Comparison of ENCODE assay signal across 8 cellular contexts in the genomic region with DNA sequence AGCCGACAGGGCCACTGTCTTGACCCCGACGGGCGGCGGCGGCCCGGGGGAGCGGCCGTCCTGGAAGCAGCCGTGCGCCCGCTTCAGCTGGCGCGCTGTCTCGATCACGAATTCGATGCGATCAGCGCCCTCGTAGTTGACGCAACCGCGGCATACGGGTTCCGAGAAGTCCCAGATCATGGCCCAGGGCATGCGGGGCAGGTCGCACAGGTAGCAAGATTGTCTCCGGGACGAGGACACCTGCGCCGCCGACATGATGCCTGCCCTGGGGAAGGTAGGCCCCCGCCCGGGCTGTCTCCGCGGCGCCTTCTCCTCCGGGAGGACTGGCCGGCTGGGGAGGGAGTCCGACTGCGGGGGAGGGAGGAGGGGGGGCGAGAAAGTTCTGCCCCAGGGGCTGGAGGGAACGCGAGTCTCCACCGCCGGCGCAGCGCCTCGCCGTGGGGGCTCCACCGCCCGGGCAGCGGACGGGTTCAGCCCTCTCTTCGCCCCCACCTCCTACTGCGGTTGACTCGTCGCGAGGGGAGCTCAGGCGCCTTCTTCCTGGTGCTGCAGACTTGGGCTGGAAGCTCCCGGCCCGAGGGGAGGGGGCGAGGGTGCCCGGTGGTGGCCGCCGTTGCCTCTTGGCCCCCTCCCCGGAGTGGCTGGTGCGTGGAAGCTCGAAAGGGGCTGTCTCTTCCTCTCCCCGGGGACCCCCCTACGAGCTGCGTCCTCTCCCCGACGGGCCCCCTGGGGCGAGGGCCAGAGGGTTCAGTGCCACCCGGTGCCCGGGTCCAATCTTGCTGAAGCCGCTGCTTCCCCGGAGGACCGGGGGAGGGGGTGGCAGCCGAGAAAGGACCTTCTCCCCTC. TPM values are rescaled to one million over a fixed set of nuclear protein-coding genes. Genes with fewer than 3 reads are reported as not detected.
DNase-seq lines count a peak whose midpoint lies in the region; ATAC-seq, FAIRE-seq and TF ChIP-seq lines count a peak whose summit lies in the region.

No MANE protein-coding gene starts in this region.

- POLR2A ChIA-PET in GM12878 (lab: Charles Lee) = interaction anchor here (0.7 to 10.5 kb wide), 20 partner anchors 9 to 164 kb away, joined by 3 to 151 read pairs (median 6); no protein-coding TSS in a partner anchor

- H3K4me3 ChIP-seq in GM12878 = peak overlapping the region; percentile 81
- peak overlapping the region; percentile 82 for H3K4me3 ChIP-seq in iPS-15b (ENCODE audit: low read depth, low read length)
- H3K4me3 ChIP-seq in skeletal muscle tissue (ENCODE audit: low read length in 3 of 3) = peak overlapping the region; percentile 72 to 90 (median 77)

- TF ChIP-seq RAD21 in GM12878 (IDR thresholded peaks at IDR 0.05; ENCODE audit: insufficient read depth, low read depth, low read length) = peak; percentile 36

- DNase-seq in ELF-1 (ENCODE audit: low read depth, low spot score) = peak; percentile 54
- DNase-seq in HTR-8/SVneo (ENCODE audit: insufficient read length, low spot score) = peak; percentile 82
- DNase-seq in T-helper 2 cell treated with Interferon-gamma antibody and Interleukin-4, amounts not matched to agents 5 μg/mL and 100 μg/mL, for 36 hours (ENCODE audit: low spot score) = peak; percentile 56
- DNase-seq in GM12878 (ENCODE audit: low read depth, low spot score) = no peak
- DNase-seq in NCI-H446 treated with DMSO at 0.1 percent for 48 hours (lab: John Stamatoyannopoulos, UW) = no peak

- peak; percentile 76 for TF ChIP-seq POLR2A in GM12878 (IDR thresholded peaks at IDR 0.05; ENCODE audit: low read depth, low read length)

- no peaks in the 10 kb centered on the region for H3K27me3 Mint-ChIP-seq in T-helper 2 cell treated with Interferon-gamma antibody and Interleukin-4, amounts not matched to agents 5 μg/mL and 100 μg/mL, for 36 hours (ENCODE audit: low read depth)

- peak overlapping the region; percentile 93 for H3K27ac Mint-ChIP-seq in T-helper 2 cell treated with Interferon-gamma antibody and Interleukin-4, amounts not matched to agents 5 μg/mL and 100 μg/mL, for 36 hours

- RAD21 ChIA-PET in GM12878 (lab: Charles Lee; ENCODE audit: unreplicated experiment) = interaction anchor here (0.8 to 4.6 kb wide), 22 partner anchors 11 to 114 kb away, joined by 3 to 101 read pairs (median 4); no protein-coding TSS in a partner anchor

- peak overlapping the region; percentile 98 for H3K27ac ChIP-seq in GM12878 (ENCODE audit: control insufficient read depth, insufficient read depth)
- peak overlapping the region; percentile 99 for H3K27ac ChIP-seq in skeletal muscle tissue (ENCODE audit: low read depth, low read length)

- peak; percentile 94 for FAIRE-seq in HTR-8/SVneo (lab: Jason Lieb, UNC)
- no peak for FAIRE-seq in GM12878 (lab: Jason Lieb, UNC)

- CTCF ChIA-PET in GM12878 (lab: Yijun Ruan, JAX) = interaction anchor here (0.9 to 3.3 kb wide), 16 partner anchors 9 to 152 kb away, joined by 3 to 25 read pairs (median 8); no protein-coding TSS in a partner anchor

- no peaks in the 10 kb centered on the region for H4K20me1 ChIP-seq in GM12878 (ENCODE audit: control insufficient read depth, insufficient read depth)

- SMC1A ChIA-PET in GM12878 (lab: Charles Lee; ENCODE audit: uncharacterized antibody, unreplicated experiment) = interaction anchor here (1.0 to 11.2 kb wide), 10 partner anchors 9 to 86 kb away, joined by 3 to 133 read pairs (median 5); no protein-coding TSS in a partner anchor

- H3K27me3 ChIP-seq in GM12878 (replicated peaks in 1 of 2; ENCODE audit: control insufficient read depth in 2 of 2, insufficient read depth in 2 of 2, low read length in 1 of 2) = no peaks in the 10 kb centered on the region
- no peaks in the 10 kb centered on the region for H3K27me3 ChIP-seq in iPS-15b (ENCODE audit: control insufficient read depth, insufficient read depth, low read length)
- H3K27me3 ChIP-seq in skeletal muscle tissue (ENCODE audit: control insufficient read depth in 3 of 3, insufficient read depth in 3 of 3, low read length in 3 of 3) = no peaks in the 10 kb centered on the region

- H2AFZ ChIP-seq in GM12878 (ENCODE audit: control insufficient read depth, low read depth, low read length) = peak overlapping the region; percentile 19

- BruUV-seq in GM12878 (replicated peaks; lab: Mats Ljungman, UMichigan) = TSS peak; percentile 62

- H3K4me1 Mint-ChIP-seq in T-helper 2 cell treated with Interferon-gamma antibody and Interleukin-4, amounts not matched to agents 5 μg/mL and 100 μg/mL, for 36 hours (ENCODE audit: low read depth) = peaks cover 55% of the 10 kb centered on the region

- intact Hi-C loops in GM12878 (cut with micrococcal nuclease; ENCODE audit: unreplicated experiment) = loop anchor here (1.0 to 2.0 kb wide), 2 partner anchors 25 to 66 kb away; no protein-coding TSS in a partner anchor

- TF ChIP-seq CTCF in GM12878 (IDR thresholded peaks at IDR 0.05 in 2 of 3, conservative IDR thresholded peaks at IDR 0.05 in 1 of 3; ENCODE audit: control insufficient read depth in 2 of 3, extremely low read depth in 1 of 3, insufficient read depth in 1 of 3, low read depth in 3 of 3, low read length in 3 of 3) = peak in 2 of 3 experiments; percentile 20 to 36; a peak in 2 of 6 replicates

- H3K9me3 ChIP-seq in GM12878 (replicated peaks; ENCODE audit: control insufficient read depth, insufficient read depth, low read length) (no peaks in the 10 kb centered on the region), iPS-15b (ENCODE audit: control insufficient read depth, insufficient read depth, low read length) (no peaks in the 10 kb centered on the region), skeletal muscle tissue (ENCODE audit: control insufficient read depth in 3 of 3, low read length in 3 of 3) (no peaks in the 10 kb centered on the region)

- in situ Hi-C loops in GM12878 (cut with MboI) = no loop called here

- H3K4me2 ChIP-seq in GM12878 (ENCODE audit: control insufficient read depth, insufficient read depth) = peak overlapping the region; percentile 81

- no peaks in the 10 kb centered on the region for H3K9me3 Mint-ChIP-seq in T-helper 2 cell treated with Interferon-gamma antibody and Interleukin-4, amounts not matched to agents 5 μg/mL and 100 μg/mL, for 36 hours

- peaks cover 27% of the 10 kb centered on the region for H3K36me3 Mint-ChIP-seq in T-helper 2 cell treated with Interferon-gamma antibody and Interleukin-4, amounts not matched to agents 5 μg/mL and 100 μg/mL, for 36 hours (ENCODE audit: low read depth)

- H3K4me3 Mint-ChIP-seq in T-helper 2 cell treated with Interferon-gamma antibody and Interleukin-4, amounts not matched to agents 5 μg/mL and 100 μg/mL, for 36 hours = peak overlapping the region; percentile 79

- H3K79me2 ChIP-seq in GM12878 (ENCODE audit: control insufficient read depth, insufficient read depth, low read length) = peaks cover 43% of the 10 kb centered on the region

- H3K9ac ChIP-seq in GM12878 (ENCODE audit: control insufficient read depth, insufficient read depth, low read length) (peak overlapping the region; percentile 94), iPS-15b (ENCODE audit: low read depth, low read length) (peak overlapping the region; percentile 76), skeletal muscle tissue (ENCODE audit: low read depth in 1 of 3, low read length in 3 of 3) (peak overlapping the region; percentile 94 to 99 (median 97))

- WGBS in GM12878 (ENCODE audit: insufficient coverage, insufficient replicate concordance, low lambda C conversion rate, missing lambda C conversion rate) = under 1% methylated on average over 68 of the region's 81 CpGs

- TF ChIP-seq EP300 in GM12878 (IDR thresholded peaks at IDR 0.05; ENCODE audit: borderline replicate concordance in 1 of 2, control insufficient read depth in 1 of 2, low read depth in 2 of 2, low read length in 2 of 2) = no peak

- H3K36me3 ChIP-seq in GM12878 (ENCODE audit: control insufficient read depth in 2 of 2, insufficient read depth in 2 of 2, low read length in 1 of 2) = peaks cover 4 to 7% of the 10 kb centered on the region in 2 experiments; a peak in 3 of 4 replicates
- H3K36me3 ChIP-seq in iPS-15b (ENCODE audit: control insufficient read depth, insufficient read depth, low read length) = peaks cover 13% of the 10 kb centered on the region
- H3K36me3 ChIP-seq in skeletal muscle tissue (ENCODE audit: control insufficient read depth in 3 of 3, insufficient read depth in 3 of 3, low read length in 3 of 3) = peaks cover 6 to 11% (median 6%) of the 10 kb centered on the region in 3 donors

- H3K4me1 ChIP-seq in GM12878 (ENCODE audit: control insufficient read depth, insufficient read depth, low read length) = peaks cover 45% of the 10 kb centered on the region
- peaks cover 20% of the 10 kb centered on the region for H3K4me1 ChIP-seq in iPS-15b (ENCODE audit: control insufficient read depth, insufficient read depth, low read length)
- H3K4me1 ChIP-seq in skeletal muscle tissue (ENCODE audit: control insufficient read depth in 3 of 3, insufficient read depth in 3 of 3, low read length in 3 of 3) = peaks cover 64 to 67% (median 65%) of the 10 kb centered on the region in 3 donors

- ATAC-seq in GM21390 (IDR thresholded peaks at IDR 0.05; ENCODE audit: unreplicated experiment) = peak; percentile 27
- peak; percentile 58 for ATAC-seq in GM12878

TF ChIP-seq in GM12878, 131 proteins besides CTCF, POLR2A, EP300 and RAD21 (continues in another document):
- TF ChIP-seq NBN (IDR thresholded peaks at IDR 0.05) (peak; percentile 64), NFYA (IDR thresholded peaks at IDR 0.05; ENCODE audit: borderline replicate concordance, low read depth, low read length) (no peak), IKZF2 (IDR thresholded peaks at IDR 0.05) (peak in 1 of 2 experiments; percentile 28; a peak in 1 of 4 replicates), NR2F1 (conservative IDR thresholded peaks at IDR 0.05) (no peak; the same call in 1 of the 2 replicates), ZNF207 (IDR thresholded peaks at IDR 0.05; ENCODE audit: borderline replicate concordance) (0 out of 2 replicates have a peak, but pooled peaks have one; percentile 36)

RNA-seq across cellular contexts. Expression of a gene that starts 0.7 kb away (rescaled TPM):
- total RNA-seq in GM12878 (2013; cell fraction: nucleolus; rRNA removed) = 24.2 and 27.6 TPM in 2 replicates
- total RNA-seq in GM12878 (2014; rRNA removed) (19.1 and 22.8 TPM in 2 replicates), GM12878 (2014; rRNA removed; fragmentation: Illumina TruSeq; extraction: Trizol) (2.8 and 3.4 TPM in 2 replicates), GM12878 (2021) (33.3 and 34.5 TPM in 2 replicates), skeletal muscle tissue (20.9 TPM)
- polyA plus RNA-seq in GM12878 (2011; ENCODE audit: low read depth) = 3.2 TPM
- polyA plus RNA-seq in GM12878 (2011; rRNA removed) (8.3 and 9.7 TPM in 2 replicates), GM12878 (2014; fragmentation: Illumina TruSeq; extraction: Trizol) (1.6 and 2.9 TPM in 2 replicates), GM12878 (2014; fragmentation: Nextera tagmentation; extraction: Ambion mirVana) (1 to 10 TPM; 1.2 to 1.9 TPM), GM12878 (2014; rRNA removed) (11.6 and 14.4 TPM in 2 replicates), GM12878 (2016; fragmentation: Nextera tagmentation; extraction: Ambion mirVana) (1 to 10 TPM; 1.4 to 2.3 TPM)
- 11.4 and 14.5 TPM in 2 replicates for polyA plus RNA-seq in GM12878 (2011; cell fraction: cytosol; rRNA removed)
- 25.0 and 34.8 TPM in 2 replicates for polyA plus RNA-seq in GM12878 (2011; cell fraction: nucleus; rRNA removed)
- 13.7 and 15.9 TPM in 2 replicates for polyA plus RNA-seq in GM12878 (2012)
- polyA minus RNA-seq in GM12878 (2011; rRNA and poly(A)+ RNA removed) = 7.2 and 13.4 TPM in 2 replicates
- 19.1 and 23.4 TPM in 2 replicates for polyA minus RNA-seq in GM12878 (2011; cell fraction: cytosol; rRNA and poly(A)+ RNA removed)
- polyA minus RNA-seq in GM12878 (2011; cell fraction: nucleus; rRNA and poly(A)+ RNA removed) = 16.6 and 29.0 TPM in 2 replicates

Comparison
In these comparisons a context has a peak if more than half of its experiments do, and no peak if none do; other contexts are left out.
1. DNase-seq: peak in ELF-1 (single experiment), HTR-8/SVneo (single experiment) and T-helper 2 cell treated with Interferon-gamma antibody and Interleukin-4, amounts not matched to agents 5 μg/mL and 100 μg/mL, for 36 hours (single experiment); none in GM12878 (single experiment) and NCI-H446 treated with DMSO at 0.1 percent for 48 hours (single experiment).
2. Peak in every context shown above with its lines, with median percentiles within 50 percentile points of each other: H3K4me3 ChIP-seq and H3K9ac ChIP-seq.